ENCODE assay signal across 8 cellular contexts in the genomic region with DNA sequence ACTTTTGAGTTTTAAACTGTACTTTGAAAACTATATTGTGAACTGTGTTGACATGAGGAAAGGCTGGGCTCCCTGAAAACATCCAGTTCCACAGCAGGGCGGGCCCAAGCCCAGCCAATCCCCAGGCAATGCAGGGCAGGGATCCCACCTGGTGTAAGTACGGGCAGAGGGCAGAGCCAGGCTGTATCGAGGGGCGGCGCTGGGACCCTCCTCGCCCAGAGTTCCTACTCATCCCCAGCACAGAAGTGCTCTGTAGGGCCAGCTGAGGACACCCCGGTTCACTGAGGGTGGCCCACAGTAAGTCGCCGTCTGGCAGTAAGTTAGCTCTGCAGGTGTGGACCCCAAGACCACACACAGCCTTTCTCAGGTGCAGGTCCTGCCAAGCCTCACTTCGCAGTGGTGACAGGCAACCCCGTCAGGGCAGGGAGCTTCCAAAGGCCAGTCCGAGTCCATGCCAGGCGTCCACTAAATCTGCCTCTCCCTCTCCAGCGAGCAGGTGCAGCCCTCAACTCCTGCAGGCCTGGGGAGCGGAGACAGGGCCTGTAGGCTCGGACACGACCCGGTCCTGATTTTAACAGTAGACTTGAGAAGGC. TPM values are rescaled to one million over a fixed set of nuclear protein-coding genes. Genes with fewer than 3 reads are reported as not detected.
DNase-seq lines count a peak whose midpoint lies in the region; ATAC-seq and TF ChIP-seq lines count a peak whose summit lies in the region.

No MANE protein-coding gene starts in this region.

- H3K9ac ChIP-seq in BLaER1 treated with 17β-estradiol and CSF1 and Interleukin-3, amounts not matched to agents 10 nM and 100 nM = peak overlapping the region; percentile 87 to 98 (median 92); a peak in 17 of 22 replicates

- ATAC-seq in HG03196 (IDR thresholded peaks at IDR 0.05; ENCODE audit: unreplicated experiment) = no peak

- no peak overlapping the region for H3K27ac Mint-ChIP-seq in nephron

- no peaks in the 10 kb centered on the region for H3K36me3 Mint-ChIP-seq in nephron (ENCODE audit: low read depth)

- H3K36me3 ChIP-seq in BLaER1 treated with 17β-estradiol and CSF1 and Interleukin-3, amounts not matched to agents 10 nM and 100 nM = peaks cover 0 to 21% (median 0%) of the 10 kb centered on the region in 11 experiments; a peak in 7 of 22 replicates

- DNase-seq in LHCN-M2 (ENCODE audit: low read depth) (peak; percentile 6), cerebellar cortex (ENCODE audit: low spot score) (peak; percentile 34), T-helper 9 cell (no peak), foreskin melanocyte (no peak)
- no peak for DNase-seq in stimulated activated CD4-positive, alpha-beta T cell treated with anti-CD3 and anti-CD28 coated beads, Interleukin-15, amount 100 ng/mL, for 24 hours

- no peak for TF ChIP-seq CTCF in nephron (IDR thresholded peaks at IDR 0.05; ENCODE audit: unreplicated experiment in 3 of 3)

- H3K27me3 ChIP-seq in BLaER1 treated with 17β-estradiol and CSF1 and Interleukin-3, amounts not matched to agents 10 nM and 100 nM = peaks cover 0 to 5% (median 0%) of the 10 kb centered on the region in 11 experiments; a peak in 1 of 22 replicates

- H3K9me3 ChIP-seq in BLaER1 treated with 17β-estradiol and CSF1 and Interleukin-3, amounts not matched to agents 10 nM and 100 nM (replicated peaks in 1 of 11) = no peaks in the 10 kb centered on the region

- peak overlapping the region; percentile 93 to 100 (median 98) for H3K4me2 ChIP-seq in BLaER1 treated with 17β-estradiol and CSF1 and Interleukin-3, amounts not matched to agents 10 nM and 100 nM

- H3K4me3 Mint-ChIP-seq in nephron = peak overlapping the region; percentile 83 to 88 (median 86)

- peak overlapping the region; percentile 74 to 93 (median 79); a peak in 16 of 20 replicates for H3K4me3 ChIP-seq in BLaER1 treated with 17β-estradiol and CSF1 and Interleukin-3, amounts not matched to agents 10 nM and 100 nM

- H3K4me1 Mint-ChIP-seq in nephron = no peaks in the 10 kb centered on the region

- H3K27me3 Mint-ChIP-seq in nephron (ENCODE audit: low read depth) = no peaks in the 10 kb centered on the region

- peaks cover 10 to 58% (median 34%) of the 10 kb centered on the region in 11 experiments; a peak in 20 of 22 replicates for H4K20me1 ChIP-seq in BLaER1 treated with 17β-estradiol and CSF1 and Interleukin-3, amounts not matched to agents 10 nM and 100 nM

- H3K9me3 Mint-ChIP-seq in nephron = no peaks in the 10 kb centered on the region

- H3K4me1 ChIP-seq in BLaER1 treated with 17β-estradiol and CSF1 and Interleukin-3, amounts not matched to agents 10 nM and 100 nM = peaks cover 36 to 63% (median 41%) of the 10 kb centered on the region in 10 experiments

- H3K27ac ChIP-seq in BLaER1 treated with 17β-estradiol and CSF1 and Interleukin-3, amounts not matched to agents 10 nM and 100 nM = peak overlapping the region in 1 of 11 experiments; percentile 97; a peak in 1 of 22 replicates

RNA-seq across cellular contexts. Expression of gene RASSF7, which starts 6.4 kb away (rescaled TPM):
- total RNA-seq in LHCN-M2 (2014; rRNA removed) = 6.2 and 8.8 TPM in 2 replicates
- polyA plus RNA-seq in LHCN-M2 (2012) = 17.1 TPM

RNA-seq across cellular contexts. Expression of gene LMNTD2, which starts 6.6 kb away (rescaled TPM):
- total RNA-seq in LHCN-M2 (2014; rRNA removed) = 0.46 and 1.3 TPM in 2 replicates
- 0.30 TPM for polyA plus RNA-seq in LHCN-M2 (2012)

RNA-seq across cellular contexts. Expression of gene PHRF1, which starts 9.1 kb away (rescaled TPM):
- 35.6 and 36.2 TPM in 2 replicates for total RNA-seq in LHCN-M2 (2014; rRNA removed)
- polyA plus RNA-seq in LHCN-M2 (2012) = 16.2 TPM

RNA-seq across cellular contexts. Expression of gene LRRC56, which starts 29.8 kb away (rescaled TPM):
- 0.17 and 0.19 TPM in 2 replicates for total RNA-seq in LHCN-M2 (2014; rRNA removed)
- 0.46 TPM for polyA plus RNA-seq in LHCN-M2 (2012)

RNA-seq across cellular contexts. Expression of gene HRAS, which starts 31.8 kb away (rescaled TPM):
- 58.1 and 70.7 TPM in 2 replicates for total RNA-seq in LHCN-M2 (2014; rRNA removed)
- 151 TPM for polyA plus RNA-seq in LHCN-M2 (2012)

Comparison
In these comparisons a context has a peak if more than half of its experiments do, and no peak if none do; other contexts are left out.
1. DNase-seq: peak in LHCN-M2 (single experiment) and cerebellar cortex (single experiment); none in stimulated activated CD4-positive, alpha-beta T cell treated with anti-CD3 and anti-CD28 coated beads, Interleukin-15, amount 100 ng/mL, for 24 hours (single experiment), T-helper 9 cell (single experiment) and foreskin melanocyte (single experiment).